Comparison of ENCODE assay signal across 11 cellular contexts in the genomic region with DNA sequence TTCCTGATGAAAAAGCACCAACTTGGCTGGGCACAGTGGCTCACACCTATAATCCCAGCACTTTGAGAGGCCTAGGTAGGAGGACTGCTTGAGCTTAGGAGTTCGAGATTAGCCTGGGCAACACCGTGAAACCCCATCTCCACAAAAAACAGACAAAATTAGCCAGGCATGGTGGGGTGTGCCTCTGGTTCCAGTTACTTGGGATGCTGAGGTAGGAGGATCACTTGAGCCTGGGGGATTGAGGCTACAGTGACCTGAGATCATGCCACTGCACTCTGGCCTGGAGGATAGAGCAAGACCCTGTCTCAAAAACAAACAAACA. TPM values are rescaled to one million over a fixed set of nuclear protein-coding genes. Genes with fewer than 3 reads are reported as not detected.
DNase-seq lines count a peak whose midpoint lies in the region; ATAC-seq and TF ChIP-seq lines count a peak whose summit lies in the region.
"Had no signal": no experiment of that assay in that cellular context is flagged by ENCODE, and none has a peak within 500 bp of the region (broad histone marks: within the 10 kb centered on the region; RNA-seq: fewer than 3 reads in every experiment).

No MANE protein-coding gene starts in this region.

- H3K36me3 Mint-ChIP-seq in activated CD8-positive, alpha-beta memory T cell treated with anti-CD3 and anti-CD28 coated beads, Interleukin-2, amount 10 ng/mL, durations not matched to agents 7 days and 5 days = peaks cover 30% of the 10 kb centered on the region
- H3K36me3 Mint-ChIP-seq in T-cell (peaks cover 36% of the 10 kb centered on the region), osteocyte (ENCODE audit: unreplicated experiment) (peaks cover 18% of the 10 kb centered on the region)

- no peaks in the 10 kb centered on the region for H3K36me3 ChIP-seq in hepatocyte (replicated peaks; ENCODE audit: insufficient read depth, low read depth)

- no peak for ATAC-seq in activated CD8-positive, alpha-beta memory T cell treated with anti-CD3 and anti-CD28 coated beads, Interleukin-2, amount 10 ng/mL, durations not matched to agents 7 days and 5 days
- ATAC-seq in T-cell (replicated peaks in 1 of 4) = no peak
- ATAC-seq in stimulated activated naive CD8-positive, alpha-beta T cell treated with anti-CD3 and anti-CD28 coated beads, Interleukin-15, amount 100 ng/mL, for 72 hours = no peak
- ATAC-seq: Right ventricle myocardium inferior had no signal

- CTCF ChIA-PET in activated CD8-positive, alpha-beta memory T cell treated with anti-CD3 and anti-CD28 coated beads, Interleukin-2, amount 10 ng/mL, durations not matched to agents 7 days and 5 days (lab: Charles Lee) = interaction anchor here (1.3 to 2.7 kb wide), 3 partner anchors 22 to 116 kb away, joined by 4 to 11 read pairs (median 6); no protein-coding TSS in a partner anchor
- CTCF ChIA-PET in T-cell (lab: Charles Lee) = no interaction called here

- H3K27me3 ChIP-seq in hepatocyte = no peaks in the 10 kb centered on the region

- H3K4me1 Mint-ChIP-seq in activated CD8-positive, alpha-beta memory T cell treated with anti-CD3 and anti-CD28 coated beads, Interleukin-2, amount 10 ng/mL, durations not matched to agents 7 days and 5 days = peaks cover 78% of the 10 kb centered on the region
- peaks cover 78 to 80% (median 78%) of the 10 kb centered on the region in 3 donors for H3K4me1 Mint-ChIP-seq in T-cell
- peaks cover 82% of the 10 kb centered on the region for H3K4me1 Mint-ChIP-seq in stimulated activated naive CD8-positive, alpha-beta T cell treated with anti-CD3 and anti-CD28 coated beads, Interleukin-15, amount 100 ng/mL, for 72 hours
- H3K4me1 Mint-ChIP-seq in osteocyte (ENCODE audit: unreplicated experiment) = peaks cover 67% of the 10 kb centered on the region

- peak overlapping the region; percentile 71 for H3K4me2 ChIP-seq in hepatocyte

- no peaks in the 10 kb centered on the region for H3K9me3 ChIP-seq in hepatocyte (ENCODE audit: low read depth)

- H3K27ac ChIP-seq in hepatocyte = peak overlapping the region; percentile 75

- H2AFZ ChIP-seq in hepatocyte = no peak overlapping the region

- POLR2A ChIA-PET in T-cell (lab: Charles Lee) = no interaction called here

- no peaks in the 10 kb centered on the region for H4K20me1 ChIP-seq in hepatocyte (ENCODE audit: insufficient read depth, poor library complexity, severe bottlenecking)

- peak overlapping the region; percentile 86 for H3K27ac Mint-ChIP-seq in activated CD8-positive, alpha-beta memory T cell treated with anti-CD3 and anti-CD28 coated beads, Interleukin-2, amount 10 ng/mL, durations not matched to agents 7 days and 5 days
- H3K27ac Mint-ChIP-seq in T-cell (peak overlapping the region in 1 of 2 donors; percentile 34), osteocyte (ENCODE audit: unreplicated experiment) (no peak overlapping the region)
- H3K27ac Mint-ChIP-seq in stimulated activated naive CD8-positive, alpha-beta T cell treated with anti-CD3 and anti-CD28 coated beads, Interleukin-15, amount 100 ng/mL, for 72 hours = peak overlapping the region; percentile 14 to 47

- no peak overlapping the region for H3K4me3 Mint-ChIP-seq in activated CD8-positive, alpha-beta memory T cell treated with anti-CD3 and anti-CD28 coated beads, Interleukin-2, amount 10 ng/mL, durations not matched to agents 7 days and 5 days
- H3K4me3 Mint-ChIP-seq in T-cell (peak overlapping the region; percentile 18 to 90 (median 69)), osteocyte (ENCODE audit: unreplicated experiment) (no peak overlapping the region)
- H3K4me3 Mint-ChIP-seq in stimulated activated naive CD8-positive, alpha-beta T cell treated with anti-CD3 and anti-CD28 coated beads, Interleukin-15, amount 100 ng/mL, for 72 hours = peak overlapping the region; percentile 98 to 99

- WGBS in hepatocyte (ENCODE audit: low lambda C conversion rate, missing lambda C conversion rate) = 79% methylated on average over 2 of the region's 2 CpGs

- TF ChIP-seq CTCF in hepatocyte (IDR thresholded peaks at IDR 0.05; ENCODE audit: poor library complexity) (no peak), osteocyte (IDR thresholded peaks at IDR 0.05) (no peak)

- H3K4me1 ChIP-seq in hepatocyte (ENCODE audit: insufficient read depth) = peaks cover 29% of the 10 kb centered on the region

- H3K9me3 Mint-ChIP-seq in activated CD8-positive, alpha-beta memory T cell treated with anti-CD3 and anti-CD28 coated beads, Interleukin-2, amount 10 ng/mL, durations not matched to agents 7 days and 5 days (ENCODE audit: low read depth) = no peaks in the 10 kb centered on the region
- H3K9me3 Mint-ChIP-seq in T-cell = no peaks in the 10 kb centered on the region
- H3K9me3 Mint-ChIP-seq in stimulated activated naive CD8-positive, alpha-beta T cell treated with anti-CD3 and anti-CD28 coated beads, Interleukin-15, amount 100 ng/mL, for 72 hours = no peaks in the 10 kb centered on the region
- no peaks in the 10 kb centered on the region for H3K9me3 Mint-ChIP-seq in osteocyte (ENCODE audit: unreplicated experiment)

- H3K27me3 Mint-ChIP-seq in activated CD8-positive, alpha-beta memory T cell treated with anti-CD3 and anti-CD28 coated beads, Interleukin-2, amount 10 ng/mL, durations not matched to agents 7 days and 5 days = no peaks in the 10 kb centered on the region
- H3K27me3 Mint-ChIP-seq in T-cell (no peaks in the 10 kb centered on the region), osteocyte (ENCODE audit: unreplicated experiment) (no peaks in the 10 kb centered on the region)
- H3K27me3 Mint-ChIP-seq in stimulated activated naive CD8-positive, alpha-beta T cell treated with anti-CD3 and anti-CD28 coated beads, Interleukin-15, amount 100 ng/mL, for 72 hours = no peaks in the 10 kb centered on the region

- no peaks in the 10 kb centered on the region for H3K9me2 ChIP-seq in hepatocyte (replicated peaks; ENCODE audit: insufficient read depth)

- H3K79me2 ChIP-seq in hepatocyte = peaks cover 59% of the 10 kb centered on the region

- DNase-seq in activated CD8-positive, alpha-beta memory T cell treated with anti-CD3 and anti-CD28 coated beads, Interleukin-2, amount 10 ng/mL, durations not matched to agents 7 days and 5 days = no peak
- no peak for DNase-seq in activated CD8-positive, alpha-beta memory T cell treated with anti-CD3 and anti-CD28 coated beads, Interleukin-2, amount 50 U/mL, for 48 hours
- DNase-seq in T-cell = no peak
- no peak for DNase-seq in hepatocyte (ENCODE audit: low spot score)
- no peak for DNase-seq in stimulated activated naive CD8-positive, alpha-beta T cell treated with anti-CD3 and anti-CD28 coated beads, Interleukin-15, amount 100 ng/mL, for 72 hours
- no peak for DNase-seq in osteocyte (ENCODE audit: extremely low spot score, unreplicated experiment)
- no peak for DNase-seq in NCI-H1105 treated with DMSO at 0.1 percent for 48 hours (lab: John Stamatoyannopoulos, UW)
- no peak for DNase-seq in HK-2 (ENCODE audit: unreplicated experiment)
- DNase-seq: NCI-H2171; stimulated activated CD8-positive, alpha-beta memory T cell treated with anti-CD3 and anti-CD28 coated beads, Interleukin-4, amount 100 ng/mL, for 48 hours had no signal

- no peak overlapping the region for H3K4me3 ChIP-seq in hepatocyte

RNA-seq across cellular contexts. Expression of gene HPS4, which starts 3.0 kb away (rescaled TPM):
- total RNA-seq in activated CD8-positive, alpha-beta memory T cell treated with anti-CD3 and anti-CD28 coated beads, Interleukin-2, amount 10 ng/mL, durations not matched to agents 7 days and 5 days = 10 to 100 TPM; 39.3 to 41.2 TPM
- total RNA-seq in T-cell = 10 to 100 TPM; 38.7 to 53.4 (median 50.0) TPM
- 20.5 and 36.7 TPM in 2 replicates for total RNA-seq in hepatocyte
- 20.2 and 28.5 TPM in 2 replicates for polyA plus RNA-seq in hepatocyte
- 35.8 and 37.1 TPM in 2 replicates for total RNA-seq in osteocyte

RNA-seq across cellular contexts. Expression of gene SRRD, which starts 3.1 kb away (rescaled TPM):
- total RNA-seq in activated CD8-positive, alpha-beta memory T cell treated with anti-CD3 and anti-CD28 coated beads, Interleukin-2, amount 10 ng/mL, durations not matched to agents 7 days and 5 days = 10 to 100 TPM; 17.5 to 22.6 TPM
- total RNA-seq in T-cell (10 to 100 TPM; 17.4 to 23.3 (median 21.8) TPM), hepatocyte (26.4 and 31.2 TPM in 2 replicates), osteocyte (20.4 and 21.6 TPM in 2 replicates)
- 29.5 and 31.9 TPM in 2 replicates for polyA plus RNA-seq in hepatocyte

RNA-seq across cellular contexts. Expression of gene TFIP11, which starts 31.7 kb away (rescaled TPM):
- 10 to 100 TPM; 58.0 to 64.8 TPM for total RNA-seq in activated CD8-positive, alpha-beta memory T cell treated with anti-CD3 and anti-CD28 coated beads, Interleukin-2, amount 10 ng/mL, durations not matched to agents 7 days and 5 days
- total RNA-seq in T-cell (10 to 100 TPM; 63.0 to 91.8 (median 75.2) TPM), hepatocyte (16.1 and 19.6 TPM in 2 replicates), osteocyte (32.1 and 39.0 TPM in 2 replicates)
- 21.3 and 30.4 TPM in 2 replicates for polyA plus RNA-seq in hepatocyte

RNA-seq across cellular contexts. Expression of gene ASPHD2, which starts 51.5 kb away (rescaled TPM):
- total RNA-seq in activated CD8-positive, alpha-beta memory T cell treated with anti-CD3 and anti-CD28 coated beads, Interleukin-2, amount 10 ng/mL, durations not matched to agents 7 days and 5 days = 10 to 100 TPM; 15.3 to 17.0 TPM
- total RNA-seq in T-cell = 1 to 10 TPM; 1.9 to 5.3 (median 4.3) TPM
- 1.2 and 1.4 TPM in 2 replicates for total RNA-seq in hepatocyte
- polyA plus RNA-seq in hepatocyte = 1.7 and 2.6 TPM in 2 replicates
- total RNA-seq in osteocyte = 4.5 and 4.9 TPM in 2 replicates

Comparison
In these comparisons a context has a peak if more than half of its experiments do, and no peak if none do; other contexts are left out.
1. H3K4me3 Mint-ChIP-seq: peak in T-cell (3 of 3) and stimulated activated naive CD8-positive, alpha-beta T cell treated with anti-CD3 and anti-CD28 coated beads, Interleukin-15, amount 100 ng/mL, for 72 hours (2 of 2); none in activated CD8-positive, alpha-beta memory T cell treated with anti-CD3 and anti-CD28 coated beads, Interleukin-2, amount 10 ng/mL, durations not matched to agents 7 days and 5 days (single experiment) and osteocyte (single experiment).